10 cellular contexts compared by ENCODE assay signal in genomic region chr2:128520787-128521186, GRCh38.
DNase-seq lines count a peak whose midpoint lies in the region; ATAC-seq and TF ChIP-seq lines count a peak whose summit lies in the region.
"Had no signal": no experiment of that assay in that cellular context is flagged by ENCODE, and none has a peak within 500 bp of the region (broad histone marks: within the 10 kb centered on the region; RNA-seq: fewer than 3 reads in every experiment).

No MANE protein-coding gene starts in this region.

- H3K27ac ChIP-seq in mesenchymal stem cell (ENCODE audit: low read length, poor library complexity, severe bottlenecking) = no peak overlapping the region
- H3K27ac ChIP-seq in sigmoid colon = no peak overlapping the region
- no peak overlapping the region for H3K27ac ChIP-seq in hepatocyte

- H2BK12ac ChIP-seq in mesenchymal stem cell (ENCODE audit: low read length in 2 of 2) = no peak overlapping the region

- peaks cover 5% of the 10 kb centered on the region for H3K4me1 ChIP-seq in mesenchymal stem cell (ENCODE audit: control insufficient read depth, insufficient read depth, low read depth, low read length)
- H3K4me1 ChIP-seq in sigmoid colon = no peaks in the 10 kb centered on the region
- no peaks in the 10 kb centered on the region for H3K4me1 ChIP-seq in hepatocyte (ENCODE audit: insufficient read depth)

- TF ChIP-seq CTCF in sigmoid colon (IDR thresholded peaks at IDR 0.05) (no peak), hepatocyte (IDR thresholded peaks at IDR 0.05; ENCODE audit: poor library complexity) (no peak)

- ATAC-seq in GM18861 (IDR thresholded peaks at IDR 0.05; ENCODE audit: unreplicated experiment) (peak; percentile 94), GM21717 (IDR thresholded peaks at IDR 0.05; ENCODE audit: unreplicated experiment) (peak; percentile 89), HG03571 (IDR thresholded peaks at IDR 0.05; ENCODE audit: unreplicated experiment) (peak; percentile 90)

- H2AK5ac ChIP-seq in mesenchymal stem cell (ENCODE audit: low read length, severe bottlenecking) = no peak overlapping the region

- H4K91ac ChIP-seq in mesenchymal stem cell (ENCODE audit: low read length) = peak overlapping the region; percentile 2

- no peaks in the 10 kb centered on the region for H3K36me3 ChIP-seq in mesenchymal stem cell (ENCODE audit: control insufficient read depth in 1 of 2, insufficient read depth in 2 of 2, low read depth in 1 of 2, low read length in 2 of 2)
- H3K36me3 ChIP-seq in sigmoid colon = no peaks in the 10 kb centered on the region
- no peaks in the 10 kb centered on the region for H3K36me3 ChIP-seq in hepatocyte (replicated peaks; ENCODE audit: insufficient read depth, low read depth)

- no peak overlapping the region for H3K4me3 ChIP-seq in mesenchymal stem cell (ENCODE audit: insufficient read depth in 1 of 2, low read depth in 1 of 2, low read length in 2 of 2)
- no peak overlapping the region for H3K4me3 ChIP-seq in sigmoid colon
- H3K4me3 ChIP-seq in hepatocyte = no peak overlapping the region

- H2BK5ac ChIP-seq in mesenchymal stem cell (ENCODE audit: low read depth, low read length, poor library complexity, severe bottlenecking) = no peak overlapping the region

- H3K79me2 ChIP-seq in hepatocyte = no peaks in the 10 kb centered on the region

- DNase-seq in mesenchymal stem cell (no peak), sigmoid colon (no peak), NCI-H2227 (lab: John Stamatoyannopoulos, UW; ENCODE audit: unreplicated experiment) (no peak), C1 segment of cervical spinal cord (lab: John Stamatoyannopoulos, UW) (no peak), hepatocyte (ENCODE audit: low spot score) (no peak)
- DNase-seq: effector CD8-positive, alpha-beta T cell; HCEC 1CT had no signal

- peaks cover 9% of the 10 kb centered on the region for H3K9me3 ChIP-seq in mesenchymal stem cell (ENCODE audit: control insufficient read depth, low read length)
- H3K9me3 ChIP-seq in sigmoid colon = no peaks in the 10 kb centered on the region
- no peaks in the 10 kb centered on the region for H3K9me3 ChIP-seq in hepatocyte (ENCODE audit: low read depth)

- no peak overlapping the region for H2BK120ac ChIP-seq in mesenchymal stem cell (ENCODE audit: low read depth, low read length)

- H4K8ac ChIP-seq in mesenchymal stem cell (ENCODE audit: low read length) = no peak overlapping the region

- no peak for TF ChIP-seq EP300 in sigmoid colon (IDR thresholded peaks at IDR 0.05)

- H3K4ac ChIP-seq in mesenchymal stem cell (ENCODE audit: low read depth in 1 of 2, low read length in 2 of 2) = no peak overlapping the region

- no peaks in the 10 kb centered on the region for H3K9me2 ChIP-seq in hepatocyte (replicated peaks; ENCODE audit: insufficient read depth)

- no peaks in the 10 kb centered on the region for H3K79me1 ChIP-seq in mesenchymal stem cell (replicated peaks; ENCODE audit: low read length, poor library complexity, severe bottlenecking)

- 93% methylated on average over 9 of the region's 9 CpGs for WGBS in mesenchymal stem cell
- 36 to 60% methylated on average over 9 of the region's 9 CpGs for WGBS in sigmoid colon, 2 donors
- WGBS in hepatocyte (ENCODE audit: low lambda C conversion rate, missing lambda C conversion rate) = 85% methylated on average over 9 of the region's 9 CpGs

- no peak for TF ChIP-seq POLR2A in sigmoid colon (IDR thresholded peaks at IDR 0.05)

- H3K23ac ChIP-seq in mesenchymal stem cell (ENCODE audit: low read length in 2 of 2) = no peak overlapping the region

- no peak overlapping the region for H2BK15ac ChIP-seq in mesenchymal stem cell (ENCODE audit: low read depth, poor library complexity, severe bottlenecking)

- H3K4me2 ChIP-seq in mesenchymal stem cell (ENCODE audit: low read length, poor library complexity, severe bottlenecking) (no peak overlapping the region), hepatocyte (no peak overlapping the region)

- H3K18ac ChIP-seq in mesenchymal stem cell (ENCODE audit: low read depth in 1 of 2, low read length in 2 of 2) = no peak overlapping the region

- no peak overlapping the region for H3K14ac ChIP-seq in mesenchymal stem cell (ENCODE audit: low read length in 2 of 2)

- intact Hi-C loops in sigmoid colon (cut with DNase I) = no loop called here

- H4K20me1 ChIP-seq in hepatocyte (ENCODE audit: insufficient read depth, poor library complexity, severe bottlenecking) = no peaks in the 10 kb centered on the region

- H2AFZ ChIP-seq in mesenchymal stem cell (ENCODE audit: low read depth, low read length) (no peak overlapping the region), hepatocyte (no peak overlapping the region)

- H3K27me3 ChIP-seq in mesenchymal stem cell (ENCODE audit: control insufficient read depth in 1 of 2, insufficient read depth in 1 of 2, low read length in 2 of 2) (no peaks in the 10 kb centered on the region), sigmoid colon (no peaks in the 10 kb centered on the region), hepatocyte (no peaks in the 10 kb centered on the region)

- no peak overlapping the region for H3K9ac ChIP-seq in mesenchymal stem cell (ENCODE audit: low read length)
